In genomic region chr22:46833228-46833627, GRCh38 we compare ENCODE assay signal across 10 cellular contexts.
A peak's percentile ranks its signal among the peaks of the same experiment; 100 is the strongest.
DNase-seq lines count a peak whose midpoint lies in the region; TF ChIP-seq lines count a peak whose summit lies in the region.
"Had no signal": no experiment of that assay in that cellular context is flagged by ENCODE, and none has a peak within 500 bp of the region (broad histone marks: within the 10 kb centered on the region; RNA-seq: fewer than 3 reads in every experiment).

No MANE protein-coding gene starts in this region.

- CTCF ChIA-PET in OCI-LY7 (lab: Charles Lee; ENCODE audit: unreplicated experiment) = no interaction called here

- H4K20me1 ChIP-seq in OCI-LY7 (ENCODE audit: insufficient read depth, low read length) = no peaks in the 10 kb centered on the region

- DNase-seq in NCI-H82 (lab: John Stamatoyannopoulos, UW) = peak; percentile 3
- no peak for DNase-seq in NCI-H82 treated with DMSO at 0.1 percent for 48 hours (lab: John Stamatoyannopoulos, UW; ENCODE audit: unreplicated experiment)
- DNase-seq in OCI-LY7 (ENCODE audit: low spot score) = peak; percentile 11
- peak; percentile 29 for DNase-seq in fibroblast of villous mesenchyme (ENCODE audit: low read depth)
- peak; percentile 50 for DNase-seq in renal cortical epithelial cell (ENCODE audit: low read depth)
- DNase-seq in glutamatergic neuron = no peak
- DNase-seq in NOMO-1 treated with DMSO at 0.1 percent for 48 hours (lab: John Stamatoyannopoulos, UW; ENCODE audit: unreplicated experiment) = no peak
- no peak for DNase-seq in stimulated activated CD4-positive, alpha-beta T cell treated with anti-CD3 and anti-CD28 coated beads, Interleukin-4, amount 100 ng/mL, for 1 hour
- DNase-seq: effector CD4-positive, alpha-beta T cell; KG1 had no signal

- no peaks in the 10 kb centered on the region for H3K79me2 ChIP-seq in OCI-LY7 (ENCODE audit: insufficient read depth, low read depth, low read length)

- H3K9me3 Mint-ChIP-seq in glutamatergic neuron (ENCODE audit: unreplicated experiment) = peaks cover 7% of the 10 kb centered on the region

- H3K4me3 ChIP-seq in OCI-LY7 (ENCODE audit: low read depth, low read length, poor library complexity, severe bottlenecking) = no peak overlapping the region
- H3K4me3 ChIP-seq in fibroblast of villous mesenchyme (ENCODE audit: low read depth, low read length) = no peak overlapping the region

- H3K9me3 ChIP-seq in OCI-LY7 (ENCODE audit: low read length) = peaks cover 19% of the 10 kb centered on the region

- H3K4me3 Mint-ChIP-seq in glutamatergic neuron (ENCODE audit: unreplicated experiment) = no peak overlapping the region

- H3K9me2 ChIP-seq in OCI-LY7 (ENCODE audit: insufficient read depth, low read length) = no peaks in the 10 kb centered on the region

- H3K27me3 Mint-ChIP-seq in glutamatergic neuron (ENCODE audit: unreplicated experiment) = no peaks in the 10 kb centered on the region

- H3K36me3 ChIP-seq in OCI-LY7 (ENCODE audit: insufficient read depth, low read length) = peaks cover 51% of the 10 kb centered on the region

- H3K27ac Mint-ChIP-seq in glutamatergic neuron (ENCODE audit: unreplicated experiment) = no peak overlapping the region

- H3K4me1 Mint-ChIP-seq in glutamatergic neuron (ENCODE audit: low read depth, unreplicated experiment) = peaks cover 6% of the 10 kb centered on the region

- H3K36me3 Mint-ChIP-seq in glutamatergic neuron (ENCODE audit: unreplicated experiment) = peaks cover 18% of the 10 kb centered on the region

- H3K4me1 ChIP-seq in OCI-LY7 (ENCODE audit: insufficient read depth, low read length, poor library complexity, severe bottlenecking) = no peaks in the 10 kb centered on the region

- no peak overlapping the region for H3K27ac ChIP-seq in OCI-LY7 (ENCODE audit: low read depth, low read length, poor library complexity, severe bottlenecking)

- no TSS peak for BruUV-seq in OCI-LY7 (replicated peaks; lab: Mats Ljungman, UMichigan)

- TF ChIP-seq CTCF in OCI-LY7 (conservative IDR thresholded peaks at IDR 0.05; ENCODE audit: low read length) (peak; percentile 50), fibroblast of villous mesenchyme (IDR thresholded peaks at IDR 0.05; ENCODE audit: insufficient read depth, low read depth, low read length) (peak; percentile 33), glutamatergic neuron (IDR thresholded peaks at IDR 0.05; ENCODE audit: partially characterized antibody, unreplicated experiment) (no peak)

- no peak overlapping the region for H3K4me2 ChIP-seq in OCI-LY7 (ENCODE audit: low read length)

- POLR2A ChIA-PET in OCI-LY7 (lab: Charles Lee) = interaction anchor here (0.6 kb wide), 1 partner anchor 788 kb away, joined by 3 read pairs; no protein-coding TSS in a partner anchor

- intact Hi-C loops in OCI-LY7 (cut with micrococcal nuclease; ENCODE audit: unreplicated experiment) = no loop called here

- H2AFZ ChIP-seq in OCI-LY7 (ENCODE audit: low read length) = no peak overlapping the region

Comparison
In these comparisons a context has a peak if more than half of its experiments do, and no peak if none do; other contexts are left out.
1. DNase-seq: peak in NCI-H82 (single experiment), OCI-LY7 (single experiment), fibroblast of villous mesenchyme (single experiment) and renal cortical epithelial cell (single experiment); none in NCI-H82 treated with DMSO at 0.1 percent for 48 hours (single experiment), glutamatergic neuron (single experiment), NOMO-1 treated with DMSO at 0.1 percent for 48 hours (single experiment) and stimulated activated CD4-positive, alpha-beta T cell treated with anti-CD3 and anti-CD28 coated beads, Interleukin-4, amount 100 ng/mL, for 1 hour (single experiment).